9 cellular contexts compared by ENCODE assay signal in the genomic region with DNA sequence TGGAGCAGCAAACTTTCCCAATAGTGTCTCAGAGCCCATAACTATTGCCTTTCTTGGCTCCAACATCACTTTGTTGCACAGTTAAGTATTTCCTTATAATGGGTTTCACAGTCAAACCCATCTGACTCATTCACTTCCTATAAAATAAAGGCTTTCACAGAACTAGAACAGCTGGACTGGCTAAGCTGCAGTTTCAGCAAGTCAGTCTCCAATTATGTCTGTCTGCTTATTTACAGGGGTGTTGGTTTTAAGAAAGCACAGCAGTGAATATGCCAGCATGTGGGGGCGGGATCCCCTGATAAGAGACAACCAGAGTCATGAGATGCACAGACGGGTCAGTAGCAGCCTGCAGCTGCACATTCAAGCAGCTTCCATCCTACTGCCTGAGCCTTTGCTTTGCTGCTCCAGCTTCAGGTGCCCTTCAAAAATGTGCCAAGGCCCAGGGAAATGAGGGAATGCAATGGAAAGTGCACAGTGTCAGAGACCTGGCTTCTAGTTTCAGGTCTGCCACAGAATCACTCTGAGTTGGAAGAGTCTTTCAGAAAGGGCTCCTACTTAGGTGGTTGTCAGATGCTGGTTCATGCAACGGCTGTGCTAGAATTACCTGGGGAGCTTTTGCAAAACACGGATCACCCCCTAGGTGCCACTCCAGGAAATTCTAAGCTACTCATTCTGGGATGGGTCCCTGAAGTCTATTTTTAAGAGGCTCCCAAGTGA. TPM values are rescaled to one million over a fixed set of nuclear protein-coding genes. Genes with fewer than 3 reads are reported as not detected.
DNase-seq lines count a peak whose midpoint lies in the region; ATAC-seq, FAIRE-seq and TF ChIP-seq lines count a peak whose summit lies in the region.
"Had no signal": no experiment of that assay in that cellular context is flagged by ENCODE, and none has a peak within 500 bp of the region (broad histone marks: within the 10 kb centered on the region; RNA-seq: fewer than 3 reads in every experiment).

No MANE protein-coding gene starts in this region.

- no peaks in the 10 kb centered on the region for H3K27me3 Mint-ChIP-seq in T-helper 17 cell

- 43 to 64% (median 53%) methylated on average over 4 of the region's 4 CpGs for WGBS in small intestine, 3 donors

- H3K9me3 ChIP-seq in T-helper 17 cell (ENCODE audit: control insufficient read depth, low read length, poor library complexity, severe bottlenecking) = no peaks in the 10 kb centered on the region
- no peaks in the 10 kb centered on the region for H3K9me3 ChIP-seq in small intestine (ENCODE audit: control insufficient read depth, low read depth)

- peak overlapping the region; percentile 85 for H3K27ac Mint-ChIP-seq in T-helper 17 cell

- no peak overlapping the region for H3K4me3 Mint-ChIP-seq in T-helper 17 cell

- TF ChIP-seq CTCF in foreskin keratinocyte (conservative IDR thresholded peaks at IDR 0.05) = no peak

- peak overlapping the region; percentile 81 for H3K27ac ChIP-seq in foreskin keratinocyte
- H3K27ac ChIP-seq in small intestine (ENCODE audit: low read depth in 1 of 2, low read length in 1 of 2) = peak overlapping the region; percentile 2 to 47

- ATAC-seq in T-helper 17 cell = no peak
- ATAC-seq in foreskin keratinocyte = peak; percentile 71
- ATAC-seq in HG03457 (IDR thresholded peaks at IDR 0.05; ENCODE audit: unreplicated experiment) = no peak
- no peak for ATAC-seq in GM18517 (IDR thresholded peaks at IDR 0.05; ENCODE audit: unreplicated experiment)
- no peak for ATAC-seq in HG02885 (IDR thresholded peaks at IDR 0.05; ENCODE audit: poor library complexity, unreplicated experiment)

- H3K4me1 ChIP-seq in foreskin keratinocyte (peaks cover 6% of the 10 kb centered on the region), small intestine (ENCODE audit: control insufficient read depth in 2 of 2, insufficient read depth in 1 of 2, low read depth in 1 of 2, low read length in 1 of 2) (peaks cover 3 to 9% of the 10 kb centered on the region in 2 donors)

- DNase-seq in HUDEP-2 (lab: John Stamatoyannopoulos, UW; ENCODE audit: unreplicated experiment in 76 of 76) (peak in 68 of 76 experiments; percentile 11 to 73 (median 56)), T-helper 17 cell (no peak), foreskin keratinocyte (peak; percentile 81 to 86), small intestine (peak; percentile 58), SHP77 treated with DMSO at 0.1 percent for 48 hours (lab: John Stamatoyannopoulos, UW) (no peak)
- DNase-seq: activated gamma-delta T cell had no signal

- peaks cover 9% of the 10 kb centered on the region for H3K36me3 Mint-ChIP-seq in T-helper 17 cell (ENCODE audit: low read depth)

- H3K36me3 ChIP-seq in small intestine (ENCODE audit: control insufficient read depth in 2 of 2, insufficient read depth in 2 of 2, low read length in 2 of 2) = peaks cover 20 to 37% of the 10 kb centered on the region in 2 donors

- no peak overlapping the region for H3K4me3 ChIP-seq in small intestine (ENCODE audit: low read depth in 1 of 2, low read length in 2 of 2)

- no peak for FAIRE-seq in small intestine (lab: Jason Lieb, UNC)

- H3K4me1 Mint-ChIP-seq in T-helper 17 cell = peaks cover 17% of the 10 kb centered on the region

- no peaks in the 10 kb centered on the region for H3K27me3 ChIP-seq in foreskin keratinocyte
- no peaks in the 10 kb centered on the region for H3K27me3 ChIP-seq in small intestine (ENCODE audit: control insufficient read depth in 2 of 2, insufficient read depth in 2 of 2, low read length in 2 of 2)

RNA-seq across cellular contexts. Expression of gene RNF19B, which starts 24.8 kb away (rescaled TPM):
- 10 to 100 TPM; 67.1 to 87.7 TPM for total RNA-seq in T-helper 17 cell
- 27.0 and 30.9 TPM in 2 replicates for total RNA-seq in foreskin keratinocyte
- 18.2 and 20.7 TPM in 2 replicates for polyA plus RNA-seq in foreskin keratinocyte
- 10 to 100 TPM; 20.8 to 29.2 (median 28.9) TPM for polyA plus RNA-seq in small intestine

RNA-seq across cellular contexts. Expression of gene TMEM54, which starts 38.6 kb away (rescaled TPM):
- total RNA-seq in T-helper 17 cell (not detected), foreskin keratinocyte (73.2 and 90.0 TPM in 2 replicates)
- polyA plus RNA-seq in foreskin keratinocyte (113 and 128 TPM in 2 replicates), small intestine (100 to 1,000 TPM; 221 to 414 (median 262) TPM)

RNA-seq across cellular contexts. Expression of gene HPCA, which starts 53.5 kb away (rescaled TPM):
- total RNA-seq in T-helper 17 cell = not detected
- not detected in 2 replicates for total RNA-seq in foreskin keratinocyte
- not detected in 2 replicates for polyA plus RNA-seq in foreskin keratinocyte
- 1 to 10 TPM in 2 of 3 donors, not detected in 1; 1.6 to 2.9 TPM for polyA plus RNA-seq in small intestine

Comparison
In these comparisons a context has a peak if more than half of its experiments do, and no peak if none do; other contexts are left out.
1. DNase-seq: peak in HUDEP-2 (68 of 76), foreskin keratinocyte (2 of 2) and small intestine (single experiment); none in T-helper 17 cell (0 of 3) and SHP77 treated with DMSO at 0.1 percent for 48 hours (single experiment).
2. RNA of gene TMEM54, which starts 38.6 kb away (total RNA-seq): 73.2 to 90.0 TPM in foreskin keratinocyte; not detected in T-helper 17 cell; every median in the first group is over 10 times any median in the second.